8 cellular contexts compared by ENCODE assay signal in genomic region chr21:46097826-46098286, GRCh38. TPM values are rescaled to one million over a fixed set of nuclear protein-coding genes. Genes with fewer than 3 reads are reported as not detected.
DNase-seq lines count a peak whose midpoint lies in the region; ATAC-seq and TF ChIP-seq lines count a peak whose summit lies in the region.

Gene COL6A2 (plus strand): TSS chr21:46098112.

- H3K4me2 ChIP-seq in SK-N-SH, result peak within 1 kb of the TSS; percentile 90

- peaks cover 0 to 29% of the 10 kb centered on the region in 2 experiments for H3K36me3 ChIP-seq in SK-N-SH (replicated peaks in 1 of 2; ENCODE audit: control insufficient read depth in 1 of 2, insufficient read depth in 2 of 2, low read length in 1 of 2)
- H3K36me3 ChIP-seq in right atrium auricular region, result no peaks in the 10 kb centered on the region

- H4K20me1 ChIP-seq in SK-N-SH (ENCODE audit: insufficient read depth), result peaks cover 2% of the 10 kb centered on the region; the same call in 1 of the 2 replicates

- H3K27me3 ChIP-seq in SK-N-SH (ENCODE audit: insufficient read depth), result no peaks in the 10 kb centered on the region
- H3K27me3 ChIP-seq in right atrium auricular region, result no peaks in the 10 kb centered on the region

- H3K4me1 ChIP-seq in SK-N-SH (ENCODE audit: control insufficient read depth in 1 of 2, insufficient read depth in 2 of 2, low read depth in 1 of 2, low read length in 1 of 2) (peaks cover 0 to 6% of the 10 kb centered on the region in 2 experiments; a peak in 1 of 4 replicates), right atrium auricular region (peaks cover 0 to 8% of the 10 kb centered on the region in 2 donors)

- intact Hi-C loops in sciatic nerve (cut with DNase I), result loop anchor here (5.0 kb wide), 1 partner anchor 126 kb away; no protein-coding TSS in a partner anchor

- no peaks in the 10 kb centered on the region for H3K9me2 ChIP-seq in SK-N-SH

- H3K79me2 ChIP-seq in SK-N-SH (ENCODE audit: insufficient read depth), result peaks cover 43% of the 10 kb centered on the region

- WGBS in SK-N-SH (ENCODE audit: low lambda C conversion rate), result no CpG with 5 or more reads among the region's 58 CpGs

- H3K4me3 ChIP-seq in SK-N-SH (ENCODE audit: low read depth in 2 of 2, low read length in 1 of 2) (peak within 1 kb of the TSS; percentile 66 to 67), right atrium auricular region (peak within 1 kb of the TSS; percentile 74 to 88)

- H3K27ac Mint-ChIP-seq in activated naive CD8-positive, alpha-beta T cell treated with anti-CD3 and anti-CD28 coated beads, Interleukin-2, amount 50 U/mL, for 24 hours, result no peak within 1 kb of the TSS

- H3K9me3 Mint-ChIP-seq in activated naive CD8-positive, alpha-beta T cell treated with anti-CD3 and anti-CD28 coated beads, Interleukin-2, amount 50 U/mL, for 24 hours, result peaks cover 12% of the 10 kb centered on the region

- in situ Hi-C loops in GM13976 (cut with MboI; ENCODE audit: low sequenced_read_pairs, unreplicated experiment), result no loop called here

- H3K27ac ChIP-seq in SK-N-SH (ENCODE audit: low read depth in 2 of 2, low read length in 1 of 2), result peak within 1 kb of the TSS in 1 of 2 experiments; percentile 59; a peak in 1 of 4 replicates
- H3K27ac ChIP-seq in right atrium auricular region, result peak within 1 kb of the TSS; percentile 91 to 93

- peak within 1 kb of the TSS; percentile 75 for H3K9ac ChIP-seq in SK-N-SH

- POLR2A ChIA-PET in SK-N-SH (lab: Yijun Ruan, JAX), result interaction anchor here (0.7 kb wide), 1 partner anchor 124 kb away, joined by 3 read pairs; no protein-coding TSS in a partner anchor

- CTCF ChIA-PET in SK-N-SH (lab: Yijun Ruan, JAX), result interaction anchor here (0.7 to 1.9 kb wide), 7 partner anchors 17 to 133 kb away, joined by 3 to 11 read pairs (median 4); no protein-coding TSS in a partner anchor

- ATAC-seq in activated naive CD8-positive, alpha-beta T cell treated with anti-CD3 and anti-CD28 coated beads, Interleukin-2, amount 50 U/mL, for 24 hours, result peak; percentile 79
- ATAC-seq in sciatic nerve (peak; percentile 76), GM18867 (IDR thresholded peaks at IDR 0.05; ENCODE audit: unreplicated experiment) (no peak)

- peaks cover 6% of the 10 kb centered on the region for H3F3A ChIP-seq in SK-N-SH (replicated peaks; ENCODE audit: insufficient read depth)

- TF ChIP-seq EP300 in SK-N-SH (IDR thresholded peaks at IDR 0.05; ENCODE audit: borderline replicate concordance in 1 of 2, low read depth in 1 of 2, low read length in 1 of 2), result no peak

- peaks cover 7% of the 10 kb centered on the region for H3K36me3 Mint-ChIP-seq in activated naive CD8-positive, alpha-beta T cell treated with anti-CD3 and anti-CD28 coated beads, Interleukin-2, amount 50 U/mL, for 24 hours (ENCODE audit: low read depth)

- H3K9me3 ChIP-seq in SK-N-SH (peaks cover 15% of the 10 kb centered on the region; the same call in 1 of the 2 replicates), right atrium auricular region (peaks cover 0 to 10% of the 10 kb centered on the region in 2 donors)

- peak within 1 kb of the TSS; percentile 65 for H2AFZ ChIP-seq in SK-N-SH (ENCODE audit: low read depth)

- H3K27me3 Mint-ChIP-seq in activated naive CD8-positive, alpha-beta T cell treated with anti-CD3 and anti-CD28 coated beads, Interleukin-2, amount 50 U/mL, for 24 hours, result peaks cover 36% of the 10 kb centered on the region

- peaks cover 16% of the 10 kb centered on the region for H3K4me1 Mint-ChIP-seq in activated naive CD8-positive, alpha-beta T cell treated with anti-CD3 and anti-CD28 coated beads, Interleukin-2, amount 50 U/mL, for 24 hours

- DNase-seq in GM13976 (ENCODE audit: low spot score) (peak; percentile 77), SK-N-SH (peak; percentile 97), right atrium auricular region (ENCODE audit: low spot score) (peak; percentile 61), sciatic nerve (ENCODE audit: low spot score) (peak; percentile 84), NCI-H774 (lab: John Stamatoyannopoulos, UW) (no peak), cerebellar nuclear complex (lab: John Stamatoyannopoulos, UW) (no peak)
- DNase-seq in activated naive CD8-positive, alpha-beta T cell treated with anti-CD3 and anti-CD28 coated beads, Interleukin-2, amount 50 U/mL, for 24 hours, result peak; percentile 71

- peak; percentile 21; the same call in 1 of the 2 replicates for TF ChIP-seq RAD21 in SK-N-SH (IDR thresholded peaks at IDR 0.05; ENCODE audit: low read length)

- TF ChIP-seq CTCF in GM13976 (IDR thresholded peaks at IDR 0.05; ENCODE audit: borderline replicate concordance, control extremely low read depth, extremely low read depth, insufficient read depth, missing control alignments) (no peak), SK-N-SH (IDR thresholded peaks at IDR 0.05) (peak; percentile 30), right atrium auricular region (IDR thresholded peaks at IDR 0.05) (peak; percentile 23 to 69)

- peak within 1 kb of the TSS; percentile 70 for H3K4me3 Mint-ChIP-seq in activated naive CD8-positive, alpha-beta T cell treated with anti-CD3 and anti-CD28 coated beads, Interleukin-2, amount 50 U/mL, for 24 hours

TF ChIP-seq in SK-N-SH, 30 proteins besides CTCF, POLR2A, EP300 and RAD21:
- TF ChIP-seq MXI1 (IDR thresholded peaks at IDR 0.05; ENCODE audit: low read depth, low read length), result no peak
- TF ChIP-seq TAF1 (IDR thresholded peaks at IDR 0.05; ENCODE audit: borderline replicate concordance, low read depth, low read length), result peak; percentile 40; the same call in 1 of the 2 replicates
- TF ChIP-seq SMC3 (IDR thresholded peaks at IDR 0.05; ENCODE audit: low read depth, low read length), result peak; percentile 12; the same call in 1 of the 2 replicates
- no peak for TF ChIP-seq FOXJ3 (CRISPR knock-in tag; IDR thresholded peaks at IDR 0.05)
- TF ChIP-seq YY1 (IDR thresholded peaks at IDR 0.05; ENCODE audit: low read depth), result no peak
- no peak for TF ChIP-seq REST (IDR thresholded peaks at IDR 0.05; ENCODE audit: low read depth, low read length)
- peak; percentile 42; the same call in 1 of the 2 replicates for TF ChIP-seq POLR2AphosphoS5 (IDR thresholded peaks at IDR 0.05; ENCODE audit: low read depth, low read length)
- no peak for TF ChIP-seq JUND (IDR thresholded peaks at IDR 0.05)
- no peak for TF ChIP-seq IRF3 (IDR thresholded peaks at IDR 0.05; ENCODE audit: low read depth, low read length)
- no peak for TF ChIP-seq TCF12 (IDR thresholded peaks at IDR 0.05)
- no peak for TF ChIP-seq SIN3A (IDR thresholded peaks at IDR 0.05; ENCODE audit: borderline replicate concordance, low read depth, low read length)

RNA-seq across cellular contexts. Expression of gene COL6A2, which starts in this region (rescaled TPM):
- polyA plus RNA-seq in SK-N-SH (2012; rRNA removed), result 66.6 and 108 TPM in 2 replicates
- 38.5 and 67.6 TPM in 2 replicates for polyA plus RNA-seq in SK-N-SH (2012; cell fraction: cytosol; rRNA removed)
- 184 and 188 TPM in 2 replicates for polyA plus RNA-seq in SK-N-SH (2012; cell fraction: nucleus; rRNA removed)
- total RNA-seq in right atrium auricular region (100 to 1,000 TPM; 249 to 252 TPM), sciatic nerve (397 TPM)

Comparison
In these comparisons a context has a peak if more than half of its experiments do, and no peak if none do; other contexts are left out.
1. DNase-seq: peak in GM13976 (single experiment), SK-N-SH (single experiment), activated naive CD8-positive, alpha-beta T cell treated with anti-CD3 and anti-CD28 coated beads, Interleukin-2, amount 50 U/mL, for 24 hours (single experiment), right atrium auricular region (single experiment) and sciatic nerve (single experiment); none in NCI-H774 (single experiment) and cerebellar nuclear complex (0 of 2).